In genomic region chr12:52003591-52003990, GRCh38 we compare ENCODE assay signal across 16 cellular contexts.
"Had no signal": no experiment of that assay in that cellular context is flagged by ENCODE, and none has a peak within 500 bp of the region (broad histone marks: within the 10 kb centered on the region; RNA-seq: fewer than 3 reads in every experiment).

No MANE protein-coding gene starts in this region.

- H3K27me3 Mint-ChIP-seq: activated naive CD4-positive, alpha-beta T cell treated with anti-CD3 and anti-CD28 coated beads, Interleukin-2, amount 50 U/mL, for 24 hours; memory B cell; naive B cell had no signal

- H3K9me3 Mint-ChIP-seq: activated CD4-positive, alpha-beta T cell treated with anti-CD3 and anti-CD28 coated beads, Interleukin-2, amount 10 ng/mL, durations not matched to agents 7 days and 5 days; activated naive CD4-positive, alpha-beta T cell treated with anti-CD3 and anti-CD28 coated beads, Interleukin-2, amount 50 U/mL, for 24 hours; activated T-cell treated with anti-CD3 and anti-CD28 coated beads, Interleukin-2, amount 50 U/mL, for 72 hours; memory B cell; naive B cell; stimulated activated naive CD8-positive, alpha-beta T cell treated with anti-CD3 and anti-CD28 coated beads, Interleukin-15, Interleukin-2, amounts not matched to agents 100 ng/mL and 50 ng/mL, for 24 hours had no signal

- H3K4me3 ChIP-seq: adrenal gland, esophagus muscularis mucosa, gastroesophageal sphincter, heart right ventricle, ovary, skin epidermis had no signal

- H3K27ac ChIP-seq: adrenal gland, esophagus muscularis mucosa, skin epidermis had no signal

- H3K4me3 Mint-ChIP-seq: activated CD4-positive, alpha-beta T cell treated with anti-CD3 and anti-CD28 coated beads, Interleukin-2, amount 10 ng/mL, durations not matched to agents 7 days and 5 days; activated naive CD4-positive, alpha-beta T cell treated with anti-CD3 and anti-CD28 coated beads, Interleukin-2, amount 50 U/mL, for 24 hours; activated T-cell treated with anti-CD3 and anti-CD28 coated beads, Interleukin-2, amount 50 U/mL, for 72 hours; memory B cell; stimulated activated naive CD8-positive, alpha-beta T cell treated with anti-CD3 and anti-CD28 coated beads, Interleukin-15, Interleukin-2, amounts not matched to agents 100 ng/mL and 50 ng/mL, for 24 hours had no signal

- ATAC-seq: activated T-cell treated with anti-CD3 and anti-CD28 coated beads, Interleukin-2, amount 50 U/mL, for 72 hours had no signal

- H3K27ac Mint-ChIP-seq: activated CD4-positive, alpha-beta T cell treated with anti-CD3 and anti-CD28 coated beads, Interleukin-2, amount 10 ng/mL, durations not matched to agents 7 days and 5 days; activated naive CD4-positive, alpha-beta T cell treated with anti-CD3 and anti-CD28 coated beads, Interleukin-2, amount 50 U/mL, for 24 hours; activated T-cell treated with anti-CD3 and anti-CD28 coated beads, Interleukin-2, amount 50 U/mL, for 72 hours; memory B cell; stimulated activated naive CD8-positive, alpha-beta T cell treated with anti-CD3 and anti-CD28 coated beads, Interleukin-15, Interleukin-2, amounts not matched to agents 100 ng/mL and 50 ng/mL, for 24 hours had no signal

- DNase-seq: activated CD4-positive, alpha-beta T cell treated with anti-CD3 and anti-CD28 coated beads, Interleukin-2, amount 10 ng/mL, durations not matched to agents 7 days and 5 days; activated CD8-positive, alpha-beta memory T cell treated with anti-CD3 and anti-CD28 coated beads, Interleukin-2, amount 50 U/mL, for 4 hours; activated effector memory CD4-positive, alpha-beta T cell treated with anti-CD3 and anti-CD28 coated beads, Interleukin-2, amount 50 U/mL, for 16 hours; activated T-cell treated with anti-CD3 and anti-CD28 coated beads, Interleukin-2, amount 50 U/mL, for 72 hours; effector CD4-positive, alpha-beta T cell; naive B cell had no signal

- FAIRE-seq: bronchial epithelial cell had no signal

- H3K36me3 Mint-ChIP-seq: activated naive CD4-positive, alpha-beta T cell treated with anti-CD3 and anti-CD28 coated beads, Interleukin-2, amount 50 U/mL, for 24 hours; naive B cell had no signal
